ENCODE assay signal across 23 cellular contexts in the genomic region with DNA sequence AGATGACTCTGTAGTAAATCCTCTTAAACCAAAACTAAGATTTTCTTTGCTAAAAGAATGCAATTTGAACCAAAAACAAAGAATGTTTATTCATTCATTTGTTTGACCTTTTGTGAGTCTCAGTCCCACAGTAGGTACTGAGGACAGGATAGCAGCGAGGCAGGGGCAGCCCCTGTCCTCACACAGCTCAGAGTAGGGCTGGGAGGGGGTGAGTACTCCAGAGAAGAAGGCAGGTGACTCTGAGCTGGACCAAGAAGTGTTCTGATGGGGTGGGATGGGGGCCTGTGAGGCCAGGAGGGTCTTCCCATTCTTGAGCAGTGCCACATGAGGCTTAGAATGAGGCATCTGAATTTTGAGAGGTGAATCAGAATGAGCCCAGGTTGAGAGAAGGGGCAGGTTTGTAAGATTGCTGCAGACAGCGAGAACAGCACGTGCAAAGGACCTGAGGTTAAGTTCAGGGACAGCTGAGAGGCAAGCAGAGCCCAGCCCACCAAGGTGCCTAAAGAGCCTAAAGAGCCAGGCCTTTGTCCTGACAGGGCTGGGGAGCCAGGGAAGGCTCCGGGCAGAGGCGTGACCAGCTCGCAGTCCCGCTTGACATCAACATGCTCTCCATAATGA. TPM values are rescaled to one million over a fixed set of nuclear protein-coding genes. Genes with fewer than 3 reads are reported as not detected.
DNase-seq lines count a peak whose midpoint lies in the region; ATAC-seq and TF ChIP-seq lines count a peak whose summit lies in the region.
"Had no signal": no experiment of that assay in that cellular context is flagged by ENCODE, and none has a peak within 500 bp of the region (broad histone marks: within the 10 kb centered on the region; RNA-seq: fewer than 3 reads in every experiment).

No MANE protein-coding gene starts in this region.

- 91 to 95% (median 94%) methylated on average over 7 of the region's 7 CpGs for WGBS in psoas muscle, 3 donors

- no peak overlapping the region for H3K4me3 ChIP-seq in left ventricle myocardium inferior
- no peak overlapping the region for H3K4me3 ChIP-seq in OCI-LY3 (ENCODE audit: low read length)
- H3K4me3 ChIP-seq in psoas muscle = no peak overlapping the region
- no peak overlapping the region for H3K4me3 ChIP-seq in uterus
- H3K4me3 ChIP-seq: colonic mucosa, heart left ventricle, SJCRH30, skin epidermis, stomach, tibial artery had no signal

- TF ChIP-seq POLR2A in uterus (IDR thresholded peaks at IDR 0.05) (no peak), GM18505 (IDR thresholded peaks at IDR 0.05; ENCODE audit: borderline replicate concordance, extremely low read depth, insufficient read depth, insufficient read length) (no peak)

- TF ChIP-seq CTCF in left ventricle myocardium inferior (IDR thresholded peaks at IDR 0.05; ENCODE audit: borderline replicate concordance) (no peak), OCI-LY3 (IDR thresholded peaks at IDR 0.05; ENCODE audit: low read depth, low read length) (no peak), psoas muscle (IDR thresholded peaks at IDR 0.05) (no peak), uterus (IDR thresholded peaks at IDR 0.05) (no peak)

- DNase-seq in left ventricle myocardium inferior (no peak), left cardiac atrium (no peak), mesenteric fat pad (ENCODE audit: low spot score) (peak; percentile 68), psoas muscle (no peak), uterus (no peak), globus pallidus (ENCODE audit: low spot score) (no peak)
- DNase-seq: activated CD4-positive, alpha-beta T cell treated with anti-CD3 and anti-CD28 coated beads, Interleukin-2, amount 50 U/mL, for 4 hours; activated CD4-positive, CD25-positive, alpha-beta regulatory T cell; activated CD8-positive, alpha-beta memory T cell treated with anti-CD3 and anti-CD28 coated beads, Interleukin-2, amount 50 U/mL, for 4 hours; activated naive CD4-positive, alpha-beta T cell treated with anti-CD3 and anti-CD28 coated beads, Interleukin-2, amount 50 U/mL, for 16 hours; amniotic stem cell; colonic mucosa; effector memory CD4-positive, alpha-beta T cell; erythroblast; heart left ventricle; stomach; T-cell had no signal

- H4K20me1 ChIP-seq in OCI-LY3 (ENCODE audit: insufficient read depth, low read length) = no peaks in the 10 kb centered on the region

- no peaks in the 10 kb centered on the region for H3K79me2 ChIP-seq in OCI-LY3 (ENCODE audit: low read length)

- H3K36me3 ChIP-seq in left ventricle myocardium inferior (no peaks in the 10 kb centered on the region), OCI-LY3 (replicated peaks; ENCODE audit: low read depth, low read length) (no peaks in the 10 kb centered on the region), psoas muscle (ENCODE audit: insufficient read depth in 1 of 2, low read depth in 1 of 2) (no peaks in the 10 kb centered on the region), uterus (no peaks in the 10 kb centered on the region)
- H3K36me3 ChIP-seq: colonic mucosa, heart left ventricle, SJCRH30, stomach, tibial artery had no signal

- H3K9me3 ChIP-seq in left ventricle myocardium inferior (replicated peaks) = no peaks in the 10 kb centered on the region
- H3K9me3 ChIP-seq in OCI-LY3 (ENCODE audit: insufficient read depth, low read length) = no peaks in the 10 kb centered on the region
- no peaks in the 10 kb centered on the region for H3K9me3 ChIP-seq in psoas muscle
- H3K9me3 ChIP-seq in uterus = no peaks in the 10 kb centered on the region
- H3K9me3 ChIP-seq: colonic mucosa, heart left ventricle, SJCRH30, stomach, tibial artery had no signal

- ATAC-seq in left cardiac atrium (no peak), psoas muscle (no peak), GM18505 (IDR thresholded peaks at IDR 0.05; ENCODE audit: unreplicated experiment) (no peak)
- ATAC-seq: heart left ventricle, HepG2, T-cell had no signal

- H2AFZ ChIP-seq in OCI-LY3 (ENCODE audit: low read depth, low read length) = no peak overlapping the region

- peak overlapping the region; percentile 30 for H3K27ac ChIP-seq in left ventricle myocardium inferior (replicated peaks)
- H3K27ac ChIP-seq in OCI-LY3 (ENCODE audit: low read length) = no peak overlapping the region
- H3K27ac ChIP-seq in psoas muscle = no peak overlapping the region
- H3K27ac ChIP-seq in uterus = peak overlapping the region in 1 of 2 donors; percentile 41
- H3K27ac ChIP-seq: colonic mucosa, SJCRH30, skin epidermis had no signal

- no peak overlapping the region for H3K9ac ChIP-seq in OCI-LY3 (ENCODE audit: low read length)

- intact Hi-C loops in left ventricle myocardium inferior (cut with micrococcal nuclease) (loop anchor here (10.0 kb wide), 1 partner anchor 75 kb away; no protein-coding TSS in a partner anchor), left cardiac atrium (cut with DNase I) (no loop called here), psoas muscle (cut with DNase I) (loop anchor here in 1 of 2 donors (5.0 kb wide), 1 partner anchor 58 kb away; a partner anchor contains a TSS), uterus (cut with DNase I; ENCODE audit: low total_unique reads) (no loop called here)

- H3K4me1 ChIP-seq in left ventricle myocardium inferior (peaks cover 37% of the 10 kb centered on the region), OCI-LY3 (ENCODE audit: low read length) (peaks cover 24% of the 10 kb centered on the region), psoas muscle (peaks cover 25% of the 10 kb centered on the region), uterus (peaks cover 0 to 4% of the 10 kb centered on the region in 2 donors)

- H3K4me2 ChIP-seq in OCI-LY3 (ENCODE audit: low read length) = peak overlapping the region; percentile 24; the same call in 1 of the 2 replicates

- H3K27me3 ChIP-seq in left ventricle myocardium inferior (ENCODE audit: low read depth) = no peaks in the 10 kb centered on the region
- H3K27me3 ChIP-seq in OCI-LY3 (ENCODE audit: low read depth, low read length) = no peaks in the 10 kb centered on the region
- no peaks in the 10 kb centered on the region for H3K27me3 ChIP-seq in psoas muscle (ENCODE audit: insufficient read depth in 3 of 3, low read length in 2 of 3)
- no peaks in the 10 kb centered on the region for H3K27me3 ChIP-seq in uterus
- H3K27me3 ChIP-seq: colonic mucosa, heart left ventricle, SJCRH30, stomach, tibial artery had no signal

RNA-seq across cellular contexts. Expression of a gene that starts 56.9 kb away (rescaled TPM):
- total RNA-seq in left ventricle myocardium inferior = 4.5 TPM
- 10 to 100 TPM in 1 of 2 donors, 1 to 10 TPM in 1; 9.2 to 17.8 TPM for total RNA-seq in left cardiac atrium
- total RNA-seq in mesenteric fat pad = 53.1 TPM
- total RNA-seq in psoas muscle = 10 to 100 TPM in 2 of 4 donors, 1 to 10 TPM in 2; 3.6 to 39.2 (median 12.1) TPM
- 10 to 100 TPM in 2 of 3 donors, 1 to 10 TPM in 1; 7.2 to 15.6 (median 10.4) TPM for polyA plus RNA-seq in psoas muscle
- total RNA-seq in uterus = 10 to 100 TPM in 3 of 4 donors, 1 to 10 TPM in 1; 9.7 to 28.5 (median 17.8) TPM
